ENCODE assay signal across 1 cellular context in genomic region chr18:11587432-11587831, GRCh38.
TF ChIP-seq lines count a peak whose summit lies in the region.

No MANE protein-coding gene starts in this region.

TF ChIP-seq in HepG2, 621 proteins besides CTCF, POLR2A, EP300 and RAD21 (continued from another document):
- no peak for TF ChIP-seq ATF3 (CRISPR knock-in tag; IDR thresholded peaks at IDR 0.05)
